In genomic region chr2:86396304-86396785, GRCh38 we compare ENCODE assay signal across 8 cellular contexts. TPM values are rescaled to one million over a fixed set of nuclear protein-coding genes. Genes with fewer than 3 reads are reported as not detected.
DNase-seq lines count a peak whose midpoint lies in the region; ATAC-seq and TF ChIP-seq lines count a peak whose summit lies in the region.

No MANE protein-coding gene starts in this region.

- no peak for TF ChIP-seq POLR2A in gastroesophageal sphincter (IDR thresholded peaks at IDR 0.05)

- TF ChIP-seq EP300 in gastroesophageal sphincter (IDR thresholded peaks at IDR 0.05), result no peak

- H3K9me3 ChIP-seq in gastroesophageal sphincter, result no peaks in the 10 kb centered on the region
- H3K9me3 ChIP-seq in thoracic aorta, result no peaks in the 10 kb centered on the region

- no peak overlapping the region for H3K4me3 ChIP-seq in HL-60 (replicated peaks; ENCODE audit: insufficient read depth, low read length)
- H3K4me3 ChIP-seq in gastroesophageal sphincter, result no peak overlapping the region
- H3K4me3 ChIP-seq in thoracic aorta, result peak overlapping the region; percentile 54

- H3K27ac ChIP-seq in HL-60 (replicated peaks) (no peak overlapping the region), gastroesophageal sphincter (no peak overlapping the region), thoracic aorta (no peak overlapping the region)

- WGBS in gastroesophageal sphincter (ENCODE audit: low coverage in 1 of 2), 2 donors, result 77 to 82% methylated on average over 6 of the region's 6 CpGs

- peak; percentile 8 for DNase-seq in COR-L47 (lab: John Stamatoyannopoulos, UW)
- peak in 1 of 2 experiments; percentile 75 for DNase-seq in HL-60 (ENCODE audit: low read depth in 1 of 2, low spot score in 1 of 2)
- DNase-seq in SK-N-DZ (ENCODE audit: low spot score), result peak; percentile 18
- no peak for DNase-seq in thoracic aorta (ENCODE audit: low spot score)
- no peak for DNase-seq in stimulated activated CD4-positive, alpha-beta T cell treated with anti-CD3 and anti-CD28 coated beads, Interleukin-2, amount 100 ng/mL, for 24 hours
- DNase-seq in NK-92 (lab: John Stamatoyannopoulos, UW; ENCODE audit: unreplicated experiment), result no peak

- H3K4me1 ChIP-seq in gastroesophageal sphincter, result peaks cover 0 to 8% (median 0%) of the 10 kb centered on the region in 3 donors
- no peaks in the 10 kb centered on the region for H3K4me1 ChIP-seq in thoracic aorta (ENCODE audit: control insufficient read depth in 1 of 2, low read depth in 2 of 2)

- H3K36me3 ChIP-seq in gastroesophageal sphincter, result no peaks in the 10 kb centered on the region
- no peaks in the 10 kb centered on the region for H3K36me3 ChIP-seq in thoracic aorta

- H3K27me3 ChIP-seq in HL-60 (ENCODE audit: insufficient read depth, poor library complexity, severe bottlenecking), result no peaks in the 10 kb centered on the region
- H3K27me3 ChIP-seq in gastroesophageal sphincter, result no peaks in the 10 kb centered on the region
- no peaks in the 10 kb centered on the region for H3K27me3 ChIP-seq in thoracic aorta (replicated peaks; ENCODE audit: insufficient read depth)

- ATAC-seq in gastroesophageal sphincter (peak; percentile 31), thoracic aorta (ENCODE audit: insufficient number of reproducible peaks, low FRiP score, low read depth) (peak; percentile 76), HG03159 (IDR thresholded peaks at IDR 0.05; ENCODE audit: unreplicated experiment) (no peak)

- TF ChIP-seq CTCF in HL-60 (IDR thresholded peaks at IDR 0.05; ENCODE audit: insufficient read depth, low read length) (peak; percentile 52), gastroesophageal sphincter (IDR thresholded peaks at IDR 0.05) (peak in 3 of 4 experiments; percentile 24 to 52 (median 32)), thoracic aorta (IDR thresholded peaks at IDR 0.05) (peak; percentile 54)

RNA-seq across cellular contexts. Expression of gene KDM3A, which starts 44.8 kb away (rescaled TPM):
- 20.5 and 21.7 TPM in 2 replicates for polyA plus RNA-seq in SK-N-DZ (2014; cell fraction: cytosol; rRNA removed)
- polyA plus RNA-seq in SK-N-DZ (2014; cell fraction: nucleus; rRNA removed), result 36.7 and 53.0 TPM in 2 replicates
- 10 to 100 TPM; 40.5 to 81.8 (median 63.2) TPM for total RNA-seq in gastroesophageal sphincter
- 10 to 100 TPM; 41.7 to 74.6 TPM for total RNA-seq in thoracic aorta

RNA-seq across cellular contexts. Expression of gene REEP1, which starts 58.9 kb away (rescaled TPM):
- 15.2 and 16.7 TPM in 2 replicates for polyA plus RNA-seq in SK-N-DZ (2014; cell fraction: cytosol; rRNA removed)
- 8.2 and 9.4 TPM in 2 replicates for polyA plus RNA-seq in SK-N-DZ (2014; cell fraction: nucleus; rRNA removed)
- 100 to 1,000 TPM in 1 of 4 donors, 10 to 100 TPM in 3; 22.9 to 107 (median 70.7) TPM for total RNA-seq in gastroesophageal sphincter
- 10 to 100 TPM; 20.9 to 22.7 TPM for total RNA-seq in thoracic aorta

Comparison
In these comparisons a context has a peak if more than half of its experiments do, and no peak if none do; other contexts are left out.
1. DNase-seq: peak in COR-L47 (single experiment) and SK-N-DZ (single experiment); none in thoracic aorta (single experiment), stimulated activated CD4-positive, alpha-beta T cell treated with anti-CD3 and anti-CD28 coated beads, Interleukin-2, amount 100 ng/mL, for 24 hours (0 of 2) and NK-92 (single experiment).
2. Peak in every context shown above with its lines, with median percentiles within 50 percentile points of each other: CTCF ChIP-seq.